ENCODE assay signal across 1 cellular context in genomic region chr16:667780-668518, GRCh38.
TF ChIP-seq lines count a peak whose summit lies in the region.

Gene RHOT2 (plus strand): TSS chr16:668132. CDS start chr16:668200, 68 bp downstream.

TF ChIP-seq in HepG2, 621 proteins besides CTCF, POLR2A, EP300 and RAD21 (continued from another document and continues in another):
- TF ChIP-seq, protein P1, sequence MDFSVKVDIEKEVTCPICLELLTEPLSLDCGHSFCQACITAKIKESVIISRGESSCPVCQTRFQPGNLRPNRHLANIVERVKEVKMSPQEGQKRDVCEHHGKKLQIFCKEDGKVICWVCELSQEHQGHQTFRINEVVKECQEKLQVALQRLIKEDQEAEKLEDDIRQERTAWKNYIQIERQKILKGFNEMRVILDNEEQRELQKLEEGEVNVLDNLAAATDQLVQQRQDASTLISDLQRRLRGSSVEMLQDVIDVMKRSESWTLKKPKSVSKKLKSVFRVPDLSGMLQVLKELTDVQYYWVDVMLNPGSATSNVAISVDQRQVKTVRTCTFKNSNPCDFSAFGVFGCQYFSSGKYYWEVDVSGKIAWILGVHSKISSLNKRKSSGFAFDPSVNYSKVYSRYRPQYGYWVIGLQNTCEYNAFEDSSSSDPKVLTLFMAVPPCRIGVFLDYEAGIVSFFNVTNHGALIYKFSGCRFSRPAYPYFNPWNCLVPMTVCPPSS (IDR thresholded peaks at IDR 0.05) = no peak
- TF ChIP-seq ZNF335 (CRISPR knock-in tag; IDR thresholded peaks at IDR 0.05) (no peak), ZNF20 (CRISPR knock-in tag; IDR thresholded peaks at IDR 0.05) (no peak), CENPBD1 (CRISPR knock-in tag; IDR thresholded peaks at IDR 0.05; ENCODE audit: borderline replicate concordance, low read depth) (no peak; the same call in 1 of the 2 replicates), RBFOX2 (IDR thresholded peaks at IDR 0.05; ENCODE audit: low read depth, low read length) (peak; percentile 84), ZSCAN30 (CRISPR knock-in tag; IDR thresholded peaks at IDR 0.05) (no peak), ZNF878 (CRISPR knock-in tag; IDR thresholded peaks at IDR 0.05) (no peak; the same call in 1 of the 2 replicates), ZSCAN21 (CRISPR knock-in tag; IDR thresholded peaks at IDR 0.05; ENCODE audit: borderline replicate concordance) (peak; percentile 87; the same call in 1 of the 2 replicates), PRPF4 (IDR thresholded peaks at IDR 0.05; ENCODE audit: low read depth, low read length, poor library complexity, severe bottlenecking) (no peak), PATZ1 (CRISPR knock-in tag; IDR thresholded peaks at IDR 0.05) (peak; percentile 90), ONECUT2 (CRISPR knock-in tag; IDR thresholded peaks at IDR 0.05) (no peak), EED (CRISPR knock-in tag; IDR thresholded peaks at IDR 0.05) (no peak), FOXP4 (CRISPR knock-in tag; IDR thresholded peaks at IDR 0.05) (0 out of 2 replicates have a peak, but pooled peaks have one; percentile 31), ZNF33A (CRISPR knock-in tag; IDR thresholded peaks at IDR 0.05; ENCODE audit: borderline replicate concordance) (no peak), ZNF274 (CRISPR knock-in tag; IDR thresholded peaks at IDR 0.05) (0 out of 2 replicates have a peak, but pooled peaks have one; percentile 41), ZNF33B (CRISPR knock-in tag; IDR thresholded peaks at IDR 0.05) (peak; percentile 69; the same call in 1 of the 2 replicates), ZNF207 (IDR thresholded peaks at IDR 0.05; ENCODE audit: borderline replicate concordance) (no peak), ELF4 (CRISPR knock-in tag; IDR thresholded peaks at IDR 0.05; ENCODE audit: borderline replicate concordance) (no peak), KDM4B (CRISPR knock-in tag; IDR thresholded peaks at IDR 0.05) (no peak), NR3C1 (CRISPR knock-in tag; IDR thresholded peaks at IDR 0.05) (no peak), ATF4 (CRISPR knock-in tag; IDR thresholded peaks at IDR 0.05) (peak in 1 of 2 experiments; percentile 54; a peak in 1 of 4 replicates), EZH2 (conservative IDR thresholded peaks at IDR 0.05; ENCODE audit: low read depth, low read length) (no peak)
- TF ChIP-seq, protein P2, sequence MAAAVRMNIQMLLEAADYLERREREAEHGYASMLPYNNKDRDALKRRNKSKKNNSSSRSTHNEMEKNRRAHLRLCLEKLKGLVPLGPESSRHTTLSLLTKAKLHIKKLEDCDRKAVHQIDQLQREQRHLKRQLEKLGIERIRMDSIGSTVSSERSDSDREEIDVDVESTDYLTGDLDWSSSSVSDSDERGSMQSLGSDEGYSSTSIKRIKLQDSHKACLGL (CRISPR knock-in tag; IDR thresholded peaks at IDR 0.05) = peak; percentile 71
- TF ChIP-seq, protein P3, sequence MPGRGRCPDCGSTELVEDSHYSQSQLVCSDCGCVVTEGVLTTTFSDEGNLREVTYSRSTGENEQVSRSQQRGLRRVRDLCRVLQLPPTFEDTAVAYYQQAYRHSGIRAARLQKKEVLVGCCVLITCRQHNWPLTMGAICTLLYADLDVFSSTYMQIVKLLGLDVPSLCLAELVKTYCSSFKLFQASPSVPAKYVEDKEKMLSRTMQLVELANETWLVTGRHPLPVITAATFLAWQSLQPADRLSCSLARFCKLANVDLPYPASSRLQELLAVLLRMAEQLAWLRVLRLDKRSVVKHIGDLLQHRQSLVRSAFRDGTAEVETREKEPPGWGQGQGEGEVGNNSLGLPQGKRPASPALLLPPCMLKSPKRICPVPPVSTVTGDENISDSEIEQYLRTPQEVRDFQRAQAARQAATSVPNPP (CRISPR knock-in tag; IDR thresholded peaks at IDR 0.05) = peak; percentile 83; the same call in 1 of the 2 replicates
- TF ChIP-seq, protein P4, sequence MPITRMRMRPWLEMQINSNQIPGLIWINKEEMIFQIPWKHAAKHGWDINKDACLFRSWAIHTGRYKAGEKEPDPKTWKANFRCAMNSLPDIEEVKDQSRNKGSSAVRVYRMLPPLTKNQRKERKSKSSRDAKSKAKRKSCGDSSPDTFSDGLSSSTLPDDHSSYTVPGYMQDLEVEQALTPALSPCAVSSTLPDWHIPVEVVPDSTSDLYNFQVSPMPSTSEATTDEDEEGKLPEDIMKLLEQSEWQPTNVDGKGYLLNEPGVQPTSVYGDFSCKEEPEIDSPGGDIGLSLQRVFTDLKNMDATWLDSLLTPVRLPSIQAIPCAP (CRISPR knock-in tag; IDR thresholded peaks at IDR 0.05; ENCODE audit: low read depth) = no peak
- TF ChIP-seq, protein P5, sequence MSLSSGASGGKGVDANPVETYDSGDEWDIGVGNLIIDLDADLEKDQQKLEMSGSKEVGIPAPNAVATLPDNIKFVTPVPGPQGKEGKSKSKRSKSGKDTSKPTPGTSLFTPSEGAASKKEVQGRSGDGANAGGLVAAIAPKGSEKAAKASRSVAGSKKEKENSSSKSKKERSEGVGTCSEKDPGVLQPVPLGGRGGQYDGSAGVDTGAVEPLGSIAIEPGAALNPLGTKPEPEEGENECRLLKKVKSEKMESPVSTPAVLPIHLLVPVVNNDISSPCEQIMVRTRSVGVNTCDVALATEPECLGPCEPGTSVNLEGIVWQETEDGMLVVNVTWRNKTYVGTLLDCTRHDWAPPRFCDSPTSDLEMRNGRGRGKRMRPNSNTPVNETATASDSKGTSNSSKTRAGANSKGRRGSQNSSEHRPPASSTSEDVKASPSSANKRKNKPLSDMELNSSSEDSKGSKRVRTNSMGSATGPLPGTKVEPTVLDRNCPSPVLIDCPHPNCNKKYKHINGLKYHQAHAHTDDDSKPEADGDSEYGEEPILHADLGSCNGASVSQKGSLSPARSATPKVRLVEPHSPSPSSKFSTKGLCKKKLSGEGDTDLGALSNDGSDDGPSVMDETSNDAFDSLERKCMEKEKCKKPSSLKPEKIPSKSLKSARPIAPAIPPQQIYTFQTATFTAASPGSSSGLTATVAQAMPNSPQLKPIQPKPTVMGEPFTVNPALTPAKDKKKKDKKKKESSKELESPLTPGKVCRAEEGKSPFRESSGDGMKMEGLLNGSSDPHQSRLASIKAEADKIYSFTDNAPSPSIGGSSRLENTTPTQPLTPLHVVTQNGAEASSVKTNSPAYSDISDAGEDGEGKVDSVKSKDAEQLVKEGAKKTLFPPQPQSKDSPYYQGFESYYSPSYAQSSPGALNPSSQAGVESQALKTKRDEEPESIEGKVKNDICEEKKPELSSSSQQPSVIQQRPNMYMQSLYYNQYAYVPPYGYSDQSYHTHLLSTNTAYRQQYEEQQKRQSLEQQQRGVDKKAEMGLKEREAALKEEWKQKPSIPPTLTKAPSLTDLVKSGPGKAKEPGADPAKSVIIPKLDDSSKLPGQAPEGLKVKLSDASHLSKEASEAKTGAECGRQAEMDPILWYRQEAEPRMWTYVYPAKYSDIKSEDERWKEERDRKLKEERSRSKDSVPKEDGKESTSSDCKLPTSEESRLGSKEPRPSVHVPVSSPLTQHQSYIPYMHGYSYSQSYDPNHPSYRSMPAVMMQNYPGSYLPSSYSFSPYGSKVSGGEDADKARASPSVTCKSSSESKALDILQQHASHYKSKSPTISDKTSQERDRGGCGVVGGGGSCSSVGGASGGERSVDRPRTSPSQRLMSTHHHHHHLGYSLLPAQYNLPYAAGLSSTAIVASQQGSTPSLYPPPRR (CRISPR knock-in tag; IDR thresholded peaks at IDR 0.05; ENCODE audit: borderline replicate concordance) = no peak
- TF ChIP-seq, protein P6, sequence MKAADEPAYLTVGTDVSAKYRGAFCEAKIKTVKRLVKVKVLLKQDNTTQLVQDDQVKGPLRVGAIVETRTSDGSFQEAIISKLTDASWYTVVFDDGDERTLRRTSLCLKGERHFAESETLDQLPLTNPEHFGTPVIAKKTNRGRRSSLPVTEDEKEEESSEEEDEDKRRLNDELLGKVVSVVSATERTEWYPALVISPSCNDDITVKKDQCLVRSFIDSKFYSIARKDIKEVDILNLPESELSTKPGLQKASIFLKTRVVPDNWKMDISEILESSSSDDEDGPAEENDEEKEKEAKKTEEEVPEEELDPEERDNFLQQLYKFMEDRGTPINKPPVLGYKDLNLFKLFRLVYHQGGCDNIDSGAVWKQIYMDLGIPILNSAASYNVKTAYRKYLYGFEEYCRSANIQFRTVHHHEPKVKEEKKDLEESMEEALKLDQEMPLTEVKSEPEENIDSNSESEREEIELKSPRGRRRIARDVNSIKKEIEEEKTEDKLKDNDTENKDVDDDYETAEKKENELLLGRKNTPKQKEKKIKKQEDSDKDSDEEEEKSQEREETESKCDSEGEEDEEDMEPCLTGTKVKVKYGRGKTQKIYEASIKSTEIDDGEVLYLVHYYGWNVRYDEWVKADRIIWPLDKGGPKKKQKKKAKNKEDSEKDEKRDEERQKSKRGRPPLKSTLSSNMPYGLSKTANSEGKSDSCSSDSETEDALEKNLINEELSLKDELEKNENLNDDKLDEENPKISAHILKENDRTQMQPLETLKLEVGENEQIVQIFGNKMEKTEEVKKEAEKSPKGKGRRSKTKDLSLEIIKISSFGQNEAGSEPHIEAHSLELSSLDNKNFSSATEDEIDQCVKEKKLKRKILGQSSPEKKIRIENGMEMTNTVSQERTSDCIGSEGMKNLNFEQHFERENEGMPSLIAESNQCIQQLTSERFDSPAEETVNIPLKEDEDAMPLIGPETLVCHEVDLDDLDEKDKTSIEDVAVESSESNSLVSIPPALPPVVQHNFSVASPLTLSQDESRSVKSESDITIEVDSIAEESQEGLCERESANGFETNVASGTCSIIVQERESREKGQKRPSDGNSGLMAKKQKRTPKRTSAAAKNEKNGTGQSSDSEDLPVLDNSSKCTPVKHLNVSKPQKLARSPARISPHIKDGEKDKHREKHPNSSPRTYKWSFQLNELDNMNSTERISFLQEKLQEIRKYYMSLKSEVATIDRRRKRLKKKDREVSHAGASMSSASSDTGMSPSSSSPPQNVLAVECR (CRISPR knock-in tag; IDR thresholded peaks at IDR 0.05; ENCODE audit: borderline replicate concordance) = peak; percentile 92; the same call in 1 of the 2 replicates
- TF ChIP-seq, protein P7, sequence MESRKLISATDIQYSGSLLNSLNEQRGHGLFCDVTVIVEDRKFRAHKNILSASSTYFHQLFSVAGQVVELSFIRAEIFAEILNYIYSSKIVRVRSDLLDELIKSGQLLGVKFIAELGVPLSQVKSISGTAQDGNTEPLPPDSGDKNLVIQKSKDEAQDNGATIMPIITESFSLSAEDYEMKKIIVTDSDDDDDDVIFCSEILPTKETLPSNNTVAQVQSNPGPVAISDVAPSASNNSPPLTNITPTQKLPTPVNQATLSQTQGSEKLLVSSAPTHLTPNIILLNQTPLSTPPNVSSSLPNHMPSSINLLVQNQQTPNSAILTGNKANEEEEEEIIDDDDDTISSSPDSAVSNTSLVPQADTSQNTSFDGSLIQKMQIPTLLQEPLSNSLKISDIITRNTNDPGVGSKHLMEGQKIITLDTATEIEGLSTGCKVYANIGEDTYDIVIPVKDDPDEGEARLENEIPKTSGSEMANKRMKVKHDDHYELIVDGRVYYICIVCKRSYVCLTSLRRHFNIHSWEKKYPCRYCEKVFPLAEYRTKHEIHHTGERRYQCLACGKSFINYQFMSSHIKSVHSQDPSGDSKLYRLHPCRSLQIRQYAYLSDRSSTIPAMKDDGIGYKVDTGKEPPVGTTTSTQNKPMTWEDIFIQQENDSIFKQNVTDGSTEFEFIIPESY (CRISPR knock-in tag; IDR thresholded peaks at IDR 0.05) = peak; percentile 76
